Comparison of ENCODE assay signal across 8 cellular contexts in genomic region chr14:99603965-99604765, GRCh38. TPM values are rescaled to one million over a fixed set of nuclear protein-coding genes. Genes with fewer than 3 reads are reported as not detected.
DNase-seq lines count a peak whose midpoint lies in the region; ATAC-seq and TF ChIP-seq lines count a peak whose summit lies in the region.

Gene CCDC85C (minus strand): TSS chr14:99604207. CDS start chr14:99603959, 248 bp downstream.

- POLR2A ChIA-PET in Caco-2 (lab: Charles Lee), result interaction anchor here (0.5 to 2.9 kb wide), 9 partner anchors 17 to 146 kb away, joined by 3 to 12 read pairs (median 5); partner anchors contain the start of genes CCNK and SETD3

- H3K4me3 Mint-ChIP-seq in Caco-2 (ENCODE audit: unreplicated experiment), result peak within 1 kb of the TSS; percentile 88

- H3K9me3 ChIP-seq in Caco-2 (no peaks in the 10 kb centered on the region), OCI-LY3 (ENCODE audit: insufficient read depth, low read length) (no peaks in the 10 kb centered on the region), mononuclear cell (ENCODE audit: low read depth, low read length) (no peaks in the 10 kb centered on the region)

- no peaks in the 10 kb centered on the region for H3K27me3 ChIP-seq in Caco-2 (replicated peaks; ENCODE audit: control insufficient read depth, insufficient read depth, low read length)
- H3K27me3 ChIP-seq in OCI-LY3 (ENCODE audit: low read depth, low read length), result no peaks in the 10 kb centered on the region
- peaks cover 12% of the 10 kb centered on the region for H3K27me3 ChIP-seq in mononuclear cell (ENCODE audit: insufficient read depth, low read length)

- ATAC-seq in GM21515 (IDR thresholded peaks at IDR 0.05; ENCODE audit: unreplicated experiment), result peak; percentile 91

- TF ChIP-seq CTCF in Caco-2 (IDR thresholded peaks at IDR 0.05; ENCODE audit: insufficient read depth in 1 of 2, low read depth in 1 of 2, low read length in 1 of 2, severe bottlenecking in 1 of 2, unreplicated experiment in 1 of 2) (no peak), OCI-LY3 (IDR thresholded peaks at IDR 0.05; ENCODE audit: low read depth, low read length) (no peak), epithelial cell of proximal tubule (conservative IDR thresholded peaks at IDR 0.05; ENCODE audit: low read depth, low read length) (no peak)

- H3K27me3 Mint-ChIP-seq in Caco-2 (ENCODE audit: insufficient read depth, unreplicated experiment), result no peaks in the 10 kb centered on the region

- peaks cover 32% of the 10 kb centered on the region for H3K4me1 ChIP-seq in Caco-2
- H3K4me1 ChIP-seq in OCI-LY3 (ENCODE audit: low read length), result peaks cover 8% of the 10 kb centered on the region
- H3K4me1 ChIP-seq in mononuclear cell (ENCODE audit: insufficient read depth, low read length), result peaks cover 16% of the 10 kb centered on the region

- peaks cover 23% of the 10 kb centered on the region for H3K4me1 Mint-ChIP-seq in Caco-2 (ENCODE audit: low read depth, unreplicated experiment)

- H3K9ac ChIP-seq in OCI-LY3 (ENCODE audit: low read length), result peak within 1 kb of the TSS; percentile 97

- no peaks in the 10 kb centered on the region for H3K79me2 ChIP-seq in OCI-LY3 (ENCODE audit: low read length)

- no peaks in the 10 kb centered on the region for H3K36me3 Mint-ChIP-seq in Caco-2 (ENCODE audit: insufficient read depth, unreplicated experiment)

- BruUV-seq in Caco-2 (replicated peaks; lab: Mats Ljungman, UMichigan), result no TSS peak

- H3K27ac Mint-ChIP-seq in Caco-2 (ENCODE audit: unreplicated experiment), result no peak within 1 kb of the TSS

- H3K4me2 ChIP-seq in OCI-LY3 (ENCODE audit: low read length), result peak within 1 kb of the TSS; percentile 90

- H3K9me3 Mint-ChIP-seq in Caco-2 (ENCODE audit: unreplicated experiment), result no peaks in the 10 kb centered on the region

- H3K36me3 ChIP-seq in Caco-2 (ENCODE audit: control insufficient read depth, insufficient read depth, low read length), result no peaks in the 10 kb centered on the region
- H3K36me3 ChIP-seq in OCI-LY3 (replicated peaks; ENCODE audit: low read depth, low read length), result no peaks in the 10 kb centered on the region

- H3K4me3 ChIP-seq in Caco-2 (ENCODE audit: low read depth, low read length), result peak within 1 kb of the TSS; percentile 81
- H3K4me3 ChIP-seq in OCI-LY3 (ENCODE audit: low read length), result peak within 1 kb of the TSS; percentile 95
- peak within 1 kb of the TSS; percentile 85 for H3K4me3 ChIP-seq in epithelial cell of proximal tubule (ENCODE audit: low read depth, low read length)
- peak within 1 kb of the TSS; percentile 59 for H3K4me3 ChIP-seq in mononuclear cell (ENCODE audit: low read length)

- peak within 1 kb of the TSS; percentile 65 for H2AFZ ChIP-seq in OCI-LY3 (ENCODE audit: low read depth, low read length)

- H4K20me1 ChIP-seq in OCI-LY3 (ENCODE audit: insufficient read depth, low read length), result no peaks in the 10 kb centered on the region

- H3K27ac ChIP-seq in OCI-LY3 (ENCODE audit: low read length), result peak within 1 kb of the TSS; percentile 71

- CTCF ChIA-PET in Caco-2 (lab: Charles Lee), result interaction anchor here (0.7 to 3.1 kb wide), 3 partner anchors 30 to 78 kb away, joined by 4 to 12 read pairs (median 5); no protein-coding TSS in a partner anchor

- DNase-seq in Caco-2 (peak; percentile 94 to 99), HuH-7 (ENCODE audit: low spot score) (peak; percentile 95), epithelial cell of proximal tubule (ENCODE audit: low read depth) (no peak)
- DNase-seq in activated T-cell treated with anti-CD3 and anti-CD28 coated beads, Interleukin-2, amount 50 U/mL, for 1 hour, result peak; percentile 98
- peak; percentile 86 to 91 for DNase-seq in stimulated activated CD8-positive, alpha-beta memory T cell treated with anti-CD3 and anti-CD28 coated beads, Interleukin-2, amount 100 ng/mL, for 1 hour (ENCODE audit: low read depth in 2 of 2)

- intact Hi-C loops in Caco-2 (cut with micrococcal nuclease; ENCODE audit: unreplicated experiment), result loop anchor here (1.0 to 5.0 kb wide), 4 partner anchors 19 to 81 kb away; partner anchors contain the start of gene CYP46A1

RNA-seq across cellular contexts. Expression of gene CCDC85C, which starts in this region (rescaled TPM):
- 69.1 and 76.2 TPM in 2 replicates for total RNA-seq in Caco-2 (2022)
- 29.6 and 34.8 TPM in 2 replicates for total RNA-seq in epithelial cell of proximal tubule
- 2.9 TPM for total RNA-seq in mononuclear cell
